9 cellular contexts compared by ENCODE assay signal in genomic region chr14:65336191-65336591, GRCh38.
DNase-seq lines count a peak whose midpoint lies in the region; ATAC-seq, FAIRE-seq and TF ChIP-seq lines count a peak whose summit lies in the region.
"Had no signal": no experiment of that assay in that cellular context is flagged by ENCODE, and none has a peak within 500 bp of the region (broad histone marks: within the 10 kb centered on the region; RNA-seq: fewer than 3 reads in every experiment).

No MANE protein-coding gene starts in this region.

- ATAC-seq in HG02571 (IDR thresholded peaks at IDR 0.05; ENCODE audit: unreplicated experiment) (peak; percentile 48), lower lobe of right lung (peak in 1 of 2 donors; percentile 41)

- H3K27me3 ChIP-seq in BLaER1 (no peaks in the 10 kb centered on the region), lower lobe of right lung (ENCODE audit: low read depth) (no peaks in the 10 kb centered on the region)

- no peaks in the 10 kb centered on the region for H3K36me3 ChIP-seq in BLaER1
- H3K36me3 ChIP-seq in lower lobe of right lung, result no peaks in the 10 kb centered on the region

- H3K4me3 ChIP-seq in BLaER1, result no peak overlapping the region
- no peak overlapping the region for H3K4me3 ChIP-seq in lower lobe of right lung
- H3K4me3 ChIP-seq: skin epidermis had no signal

- no peak for FAIRE-seq in D721Med (lab: Jason Lieb, UNC)

- H3K27ac ChIP-seq in BLaER1 (0 out of 2 replicates have a peak overlapping the region, but pooled peaks have one; percentile 1), lower lobe of right lung (peak overlapping the region; percentile 36)

- no peak overlapping the region for H3K9ac ChIP-seq in BLaER1

- H3K4me1 ChIP-seq in BLaER1 (peaks cover 56% of the 10 kb centered on the region), lower lobe of right lung (peaks cover 40% of the 10 kb centered on the region)

- intact Hi-C loops in lower lobe of right lung (cut with DNase I), result no loop called here

- TF ChIP-seq POLR2A in erythroblast (IDR thresholded peaks at IDR 0.05; ENCODE audit: low read length), result no peak

- DNase-seq in activated CD4-positive, alpha-beta T cell treated with anti-CD3 and anti-CD28 coated beads, Interleukin-2, amount 50 U/mL, for 4 hours, result peak; percentile 25 to 30
- DNase-seq in lower lobe of right lung, result no peak
- no peak for DNase-seq in NCI-H128 (lab: John Stamatoyannopoulos, UW; ENCODE audit: unreplicated experiment)
- DNase-seq in erythroblast (lab: John Stamatoyannopoulos, UW), result no peak
- DNase-seq in DMS153 treated with DMSO at 0.1 percent for 48 hours (lab: John Stamatoyannopoulos, UW; ENCODE audit: unreplicated experiment), result no peak
- DNase-seq in D721Med (ENCODE audit: insufficient read length, low spot score), result no peak

- no peaks in the 10 kb centered on the region for H4K20me1 ChIP-seq in BLaER1

- TF ChIP-seq CTCF in lower lobe of right lung (IDR thresholded peaks at IDR 0.05), result no peak
- no peak for TF ChIP-seq CTCF in D721Med (IDR thresholded peaks at IDR 0.05; ENCODE audit: insufficient read depth, missing control alignments)

- peak overlapping the region; percentile 46 for H3K4me2 ChIP-seq in BLaER1

- H3K9me3 ChIP-seq in BLaER1 (no peaks in the 10 kb centered on the region), lower lobe of right lung (no peaks in the 10 kb centered on the region)

Comparison
In these comparisons a context has a peak if more than half of its experiments do, and no peak if none do; other contexts are left out.
1. DNase-seq: peak in activated CD4-positive, alpha-beta T cell treated with anti-CD3 and anti-CD28 coated beads, Interleukin-2, amount 50 U/mL, for 4 hours (2 of 2); none in lower lobe of right lung (single experiment), NCI-H128 (single experiment), erythroblast (0 of 2), DMS153 treated with DMSO at 0.1 percent for 48 hours (single experiment) and D721Med (single experiment).